In the genomic region with DNA sequence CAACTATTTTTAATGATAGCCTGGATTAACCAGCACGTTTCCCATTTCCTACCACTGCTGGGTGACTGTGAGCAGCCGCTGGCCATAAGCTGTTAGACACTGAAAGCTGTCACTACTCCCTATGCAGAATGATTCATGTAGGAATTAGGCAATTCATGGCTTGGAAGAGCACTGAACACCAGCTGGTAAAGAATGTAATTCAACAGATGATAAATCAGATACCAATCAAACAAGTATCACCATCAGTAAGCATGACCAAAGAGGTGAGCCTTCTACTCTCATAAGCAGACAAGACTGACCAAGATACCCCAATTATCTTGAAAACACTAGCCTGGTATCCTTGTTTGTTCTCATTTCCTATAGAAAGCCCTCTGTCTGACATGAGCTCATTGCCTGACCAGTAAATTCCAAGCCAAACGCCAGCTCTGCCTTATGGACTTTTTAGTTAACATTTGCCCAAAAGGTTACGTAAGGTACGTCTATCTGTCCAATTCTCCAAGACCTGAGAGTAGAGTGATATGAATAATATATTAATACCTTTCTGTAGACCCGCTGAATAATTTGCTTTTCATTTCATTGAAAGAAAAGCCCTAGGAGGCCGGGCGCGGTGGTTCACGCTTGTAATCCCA, we compare ENCODE assay signal across 18 cellular contexts.
A peak's percentile ranks its signal among the peaks of the same experiment; 100 is the strongest.
DNase-seq lines count a peak whose midpoint lies in the region; ATAC-seq and TF ChIP-seq lines count a peak whose summit lies in the region.
"Had no signal": no experiment of that assay in that cellular context is flagged by ENCODE, and none has a peak within 500 bp of the region (broad histone marks: within the 10 kb centered on the region; RNA-seq: fewer than 3 reads in every experiment).

No MANE protein-coding gene starts in this region.

- TF ChIP-seq CTCF in hepatocyte (IDR thresholded peaks at IDR 0.05; ENCODE audit: poor library complexity) (no peak), upper lobe of right lung (IDR thresholded peaks at IDR 0.05) (no peak)

- H3K9me3 Mint-ChIP-seq in activated T-cell treated with anti-CD3 and anti-CD28 coated beads, Interleukin-2, amount 50 U/mL, for 4 hours: no peaks in the 10 kb centered on the region
- H3K9me3 Mint-ChIP-seq: activated T-cell treated with anti-CD3 and anti-CD28 coated beads, Interleukin-2, amount 50 U/mL, for 24 hours; H9; immature natural killer cell had no signal

- peaks cover 24% of the 10 kb centered on the region for H3K36me3 Mint-ChIP-seq in activated T-cell treated with anti-CD3 and anti-CD28 coated beads, Interleukin-2, amount 50 U/mL, for 4 hours (ENCODE audit: insufficient read depth)

- 86% methylated on average over 10 of the region's 10 CpGs for WGBS in hepatocyte (ENCODE audit: low lambda C conversion rate, missing lambda C conversion rate)

- no peaks in the 10 kb centered on the region for H3K36me3 ChIP-seq in SJCRH30
- no peaks in the 10 kb centered on the region for H3K36me3 ChIP-seq in hepatocyte (replicated peaks; ENCODE audit: insufficient read depth, low read depth)
- no peaks in the 10 kb centered on the region for H3K36me3 ChIP-seq in upper lobe of right lung
- H3K36me3 ChIP-seq: upper lobe of left lung had no signal

- ATAC-seq in upper lobe of right lung: peak; percentile 57
- no peak for ATAC-seq in GM18517 (IDR thresholded peaks at IDR 0.05; ENCODE audit: unreplicated experiment)
- ATAC-seq in activated T-cell treated with anti-CD3 and anti-CD28 coated beads, Interleukin-2, amount 50 U/mL, for 4 hours: no peak
- ATAC-seq: esophagus mucosa had no signal

- DNase-seq in SIG-M5 treated with dmso at 0.1 percent for 504 hours (lab: John Stamatoyannopoulos, UW; ENCODE audit: unreplicated experiment) (peak; percentile 15), SIG-M5 (lab: John Stamatoyannopoulos, UW) (no peak), SJCRH30 (peak; percentile 48 to 70), hepatocyte (ENCODE audit: low spot score) (peak; percentile 14), upper lobe of right lung (no peak)
- no peak for DNase-seq in activated T-cell treated with anti-CD3 and anti-CD28 coated beads, Interleukin-2, amount 50 U/mL, for 4 hours
- DNase-seq in activated CD8-positive, alpha-beta memory T cell treated with anti-CD3 and anti-CD28 coated beads, Interleukin-2, amount 50 U/mL, for 48 hours: no peak
- DNase-seq: activated CD4-positive, alpha-beta T cell treated with anti-CD3 and anti-CD28 coated beads, Interleukin-2, amount 50 U/mL, for 4 hours; activated T-cell treated with anti-CD3 and anti-CD28 coated beads, Interleukin-2, amount 50 U/mL, for 24 hours; H9; immature natural killer cell; NCI-H1694; NCI-H345; stimulated activated naive CD4-positive, alpha-beta T cell; upper lobe of left lung had no signal

- H2AFZ ChIP-seq in hepatocyte: no peak overlapping the region

- no peak overlapping the region for H3K4me3 ChIP-seq in SJCRH30
- H3K4me3 ChIP-seq in hepatocyte: no peak overlapping the region
- no peak overlapping the region for H3K4me3 ChIP-seq in upper lobe of right lung
- H3K4me3 ChIP-seq: upper lobe of left lung had no signal

- H3K4me2 ChIP-seq in hepatocyte: no peak overlapping the region

- H3K9me3 ChIP-seq in SJCRH30 (replicated peaks) (no peaks in the 10 kb centered on the region), hepatocyte (ENCODE audit: low read depth) (no peaks in the 10 kb centered on the region), upper lobe of right lung (no peaks in the 10 kb centered on the region)
- H3K9me3 ChIP-seq: upper lobe of left lung had no signal

- H3K4me1 ChIP-seq in SJCRH30 (peaks cover 63% of the 10 kb centered on the region), hepatocyte (ENCODE audit: insufficient read depth) (peaks cover 5% of the 10 kb centered on the region), upper lobe of right lung (peaks cover 21% of the 10 kb centered on the region)

- H3K27ac ChIP-seq in SJCRH30: peak overlapping the region; percentile 73
- H3K27ac ChIP-seq in hepatocyte: no peak overlapping the region
- H3K27ac ChIP-seq in upper lobe of right lung: no peak overlapping the region
- H3K27ac ChIP-seq: upper lobe of left lung had no signal

- H3K27me3 ChIP-seq in SJCRH30 (no peaks in the 10 kb centered on the region), hepatocyte (no peaks in the 10 kb centered on the region), upper lobe of right lung (no peaks in the 10 kb centered on the region)
- H3K27me3 ChIP-seq: upper lobe of left lung had no signal

- H3K79me2 ChIP-seq in hepatocyte: no peaks in the 10 kb centered on the region

- H3K4me1 Mint-ChIP-seq in activated T-cell treated with anti-CD3 and anti-CD28 coated beads, Interleukin-2, amount 50 U/mL, for 4 hours (ENCODE audit: low read depth): peaks cover 8% of the 10 kb centered on the region
- H3K4me1 Mint-ChIP-seq: H9 had no signal

- no peaks in the 10 kb centered on the region for H3K27me3 Mint-ChIP-seq in activated T-cell treated with anti-CD3 and anti-CD28 coated beads, Interleukin-2, amount 50 U/mL, for 4 hours (ENCODE audit: low read depth)
- H3K27me3 Mint-ChIP-seq: activated T-cell treated with anti-CD3 and anti-CD28 coated beads, Interleukin-2, amount 50 U/mL, for 24 hours had no signal

- H3K9me2 ChIP-seq in hepatocyte (replicated peaks; ENCODE audit: insufficient read depth): no peaks in the 10 kb centered on the region

- no peak overlapping the region for H3K4me3 Mint-ChIP-seq in activated T-cell treated with anti-CD3 and anti-CD28 coated beads, Interleukin-2, amount 50 U/mL, for 4 hours
- H3K4me3 Mint-ChIP-seq: activated T-cell treated with anti-CD3 and anti-CD28 coated beads, Interleukin-2, amount 50 U/mL, for 24 hours; CD14-positive monocyte; H9; immature natural killer cell had no signal

- intact Hi-C loops in upper lobe of right lung (cut with DNase I): no loop called here

- no peaks in the 10 kb centered on the region for H4K20me1 ChIP-seq in hepatocyte (ENCODE audit: insufficient read depth, poor library complexity, severe bottlenecking)

Comparison
In these comparisons a context has a peak if more than half of its experiments do, and no peak if none do; other contexts are left out.
1. DNase-seq: peak in SIG-M5 treated with dmso at 0.1 percent for 504 hours (single experiment), SJCRH30 (2 of 2) and hepatocyte (single experiment); none in SIG-M5 (single experiment), upper lobe of right lung (single experiment), activated T-cell treated with anti-CD3 and anti-CD28 coated beads, Interleukin-2, amount 50 U/mL, for 4 hours (single experiment) and activated CD8-positive, alpha-beta memory T cell treated with anti-CD3 and anti-CD28 coated beads, Interleukin-2, amount 50 U/mL, for 48 hours (single experiment).